Comparison of ENCODE assay signal across 1 cellular context in genomic region chr16:2471653-2472487, GRCh38.
TF ChIP-seq lines count a peak whose summit lies in the region.

No MANE protein-coding gene starts in this region.

TF ChIP-seq in WTC11, 78 proteins besides CTCF, POLR2A, EP300 and RAD21 (continued from another document):
- TF ChIP-seq, protein P1, sequence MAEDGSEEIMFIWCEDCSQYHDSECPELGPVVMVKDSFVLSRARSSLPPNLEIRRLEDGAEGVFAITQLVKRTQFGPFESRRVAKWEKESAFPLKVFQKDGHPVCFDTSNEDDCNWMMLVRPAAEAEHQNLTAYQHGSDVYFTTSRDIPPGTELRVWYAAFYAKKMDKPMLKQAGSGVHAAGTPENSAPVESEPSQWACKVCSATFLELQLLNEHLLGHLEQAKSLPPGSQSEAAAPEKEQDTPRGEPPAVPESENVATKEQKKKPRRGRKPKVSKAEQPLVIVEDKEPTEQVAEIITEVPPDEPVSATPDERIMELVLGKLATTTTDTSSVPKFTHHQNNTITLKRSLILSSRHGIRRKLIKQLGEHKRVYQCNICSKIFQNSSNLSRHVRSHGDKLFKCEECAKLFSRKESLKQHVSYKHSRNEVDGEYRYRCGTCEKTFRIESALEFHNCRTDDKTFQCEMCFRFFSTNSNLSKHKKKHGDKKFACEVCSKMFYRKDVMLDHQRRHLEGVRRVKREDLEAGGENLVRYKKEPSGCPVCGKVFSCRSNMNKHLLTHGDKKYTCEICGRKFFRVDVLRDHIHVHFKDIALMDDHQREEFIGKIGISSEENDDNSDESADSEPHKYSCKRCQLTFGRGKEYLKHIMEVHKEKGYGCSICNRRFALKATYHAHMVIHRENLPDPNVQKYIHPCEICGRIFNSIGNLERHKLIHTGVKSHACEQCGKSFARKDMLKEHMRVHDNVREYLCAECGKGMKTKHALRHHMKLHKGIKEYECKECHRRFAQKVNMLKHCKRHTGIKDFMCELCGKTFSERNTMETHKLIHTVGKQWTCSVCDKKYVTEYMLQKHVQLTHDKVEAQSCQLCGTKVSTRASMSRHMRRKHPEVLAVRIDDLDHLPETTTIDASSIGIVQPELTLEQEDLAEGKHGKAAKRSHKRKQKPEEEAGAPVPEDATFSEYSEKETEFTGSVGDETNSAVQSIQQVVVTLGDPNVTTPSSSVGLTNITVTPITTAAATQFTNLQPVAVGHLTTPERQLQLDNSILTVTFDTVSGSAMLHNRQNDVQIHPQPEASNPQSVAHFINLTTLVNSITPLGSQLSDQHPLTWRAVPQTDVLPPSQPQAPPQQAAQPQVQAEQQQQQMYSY (CRISPR knock-in tag; IDR thresholded peaks at IDR 0.05) = no peak; the same call in 1 of the 2 replicates
- TF ChIP-seq FOXP1 (CRISPR knock-in tag; IDR thresholded peaks at IDR 0.05; ENCODE audit: borderline replicate concordance) (peak; percentile 70; the same call in 1 of the 2 replicates), NR3C1 (CRISPR knock-in tag; conservative IDR thresholded peaks at IDR 0.05; ENCODE audit: low read depth) (peak; percentile 31; the same call in 1 of the 2 replicates)
- TF ChIP-seq, protein P2, sequence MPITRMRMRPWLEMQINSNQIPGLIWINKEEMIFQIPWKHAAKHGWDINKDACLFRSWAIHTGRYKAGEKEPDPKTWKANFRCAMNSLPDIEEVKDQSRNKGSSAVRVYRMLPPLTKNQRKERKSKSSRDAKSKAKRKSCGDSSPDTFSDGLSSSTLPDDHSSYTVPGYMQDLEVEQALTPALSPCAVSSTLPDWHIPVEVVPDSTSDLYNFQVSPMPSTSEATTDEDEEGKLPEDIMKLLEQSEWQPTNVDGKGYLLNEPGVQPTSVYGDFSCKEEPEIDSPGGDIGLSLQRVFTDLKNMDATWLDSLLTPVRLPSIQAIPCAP (CRISPR knock-in tag; IDR thresholded peaks at IDR 0.05) = 0 out of 2 replicates have a peak, but pooled peaks have one; percentile 81
